9 cellular contexts compared by ENCODE assay signal in the genomic region with DNA sequence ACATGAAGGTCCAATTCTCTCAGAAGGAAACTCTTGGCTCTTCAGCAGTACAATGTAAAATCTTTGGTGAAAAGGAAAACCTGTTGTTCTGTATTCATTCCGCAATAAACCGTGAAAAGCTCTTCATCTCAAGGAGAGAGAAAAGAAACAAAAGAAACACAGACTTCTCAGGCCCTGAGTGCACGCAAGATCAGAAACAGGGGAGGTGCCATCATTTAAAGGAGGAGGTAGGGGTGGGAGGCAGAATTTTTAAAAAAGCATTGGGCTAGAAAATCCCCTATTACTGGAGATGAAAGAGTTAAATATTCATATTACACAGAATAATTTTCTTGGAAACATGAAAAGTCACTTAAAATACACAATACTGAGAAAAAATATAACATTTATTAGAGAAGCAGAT. TPM values are rescaled to one million over a fixed set of nuclear protein-coding genes. Genes with fewer than 3 reads are reported as not detected.
A peak's percentile ranks its signal among the peaks of the same experiment; 100 is the strongest.
DNase-seq lines count a peak whose midpoint lies in the region; ATAC-seq and TF ChIP-seq lines count a peak whose summit lies in the region.
"Had no signal": no experiment of that assay in that cellular context is flagged by ENCODE, and none has a peak within 500 bp of the region (broad histone marks: within the 10 kb centered on the region; RNA-seq: fewer than 3 reads in every experiment).

No MANE protein-coding gene starts in this region.

- no peaks in the 10 kb centered on the region for H3K9me3 ChIP-seq in vagina
- H3K9me3 ChIP-seq: HAP-1 had no signal

- peak overlapping the region; percentile 89 for H3K4me3 Mint-ChIP-seq in activated naive CD4-positive, alpha-beta T cell treated with anti-CD3 and anti-CD28 coated beads, Interleukin-2, amount 50 U/mL, for 24 hours
- peak overlapping the region; percentile 91 for H3K4me3 Mint-ChIP-seq in activated naive CD8-positive, alpha-beta T cell treated with anti-CD3 and anti-CD28 coated beads, Interleukin-2, amount 10 ng/mL, durations not matched to agents 7 days and 5 days
- H3K4me3 Mint-ChIP-seq in natural killer cell: peak overlapping the region; percentile 86

- H3K4me1 ChIP-seq in vagina: peaks cover 10% of the 10 kb centered on the region
- H3K4me1 ChIP-seq: HAP-1 had no signal

- peaks cover 93% of the 10 kb centered on the region for H3K4me1 Mint-ChIP-seq in activated naive CD4-positive, alpha-beta T cell treated with anti-CD3 and anti-CD28 coated beads, Interleukin-2, amount 50 U/mL, for 24 hours
- H3K4me1 Mint-ChIP-seq in activated naive CD8-positive, alpha-beta T cell treated with anti-CD3 and anti-CD28 coated beads, Interleukin-2, amount 10 ng/mL, durations not matched to agents 7 days and 5 days: peaks cover 84% of the 10 kb centered on the region
- peaks cover 72 to 87% of the 10 kb centered on the region in 2 donors for H3K4me1 Mint-ChIP-seq in natural killer cell

- peaks cover 0 to 15% of the 10 kb centered on the region in 2 donors for H3K36me3 ChIP-seq in vagina

- H3K27me3 Mint-ChIP-seq in activated naive CD4-positive, alpha-beta T cell treated with anti-CD3 and anti-CD28 coated beads, Interleukin-2, amount 50 U/mL, for 24 hours: no peaks in the 10 kb centered on the region
- H3K27me3 Mint-ChIP-seq in activated naive CD8-positive, alpha-beta T cell treated with anti-CD3 and anti-CD28 coated beads, Interleukin-2, amount 10 ng/mL, durations not matched to agents 7 days and 5 days: no peaks in the 10 kb centered on the region
- H3K27me3 Mint-ChIP-seq in natural killer cell (ENCODE audit: low read depth in 2 of 2): no peaks in the 10 kb centered on the region

- no peaks in the 10 kb centered on the region for H3K9me3 Mint-ChIP-seq in activated naive CD4-positive, alpha-beta T cell treated with anti-CD3 and anti-CD28 coated beads, Interleukin-2, amount 50 U/mL, for 24 hours
- H3K9me3 Mint-ChIP-seq in activated naive CD8-positive, alpha-beta T cell treated with anti-CD3 and anti-CD28 coated beads, Interleukin-2, amount 10 ng/mL, durations not matched to agents 7 days and 5 days: no peaks in the 10 kb centered on the region
- H3K9me3 Mint-ChIP-seq in natural killer cell: no peaks in the 10 kb centered on the region

- H3K4me3 ChIP-seq in vagina: no peak overlapping the region
- H3K4me3 ChIP-seq: HAP-1 had no signal

- TF ChIP-seq CTCF in natural killer cell (IDR thresholded peaks at IDR 0.05) (no peak), vagina (IDR thresholded peaks at IDR 0.05) (no peak)

- no peaks in the 10 kb centered on the region for H3K27me3 ChIP-seq in vagina

- no peak for TF ChIP-seq POLR2A in vagina (IDR thresholded peaks at IDR 0.05)

- peak overlapping the region; percentile 99 for H3K27ac Mint-ChIP-seq in activated naive CD4-positive, alpha-beta T cell treated with anti-CD3 and anti-CD28 coated beads, Interleukin-2, amount 50 U/mL, for 24 hours
- peak overlapping the region; percentile 97 for H3K27ac Mint-ChIP-seq in activated naive CD8-positive, alpha-beta T cell treated with anti-CD3 and anti-CD28 coated beads, Interleukin-2, amount 10 ng/mL, durations not matched to agents 7 days and 5 days
- peak overlapping the region; percentile 98 to 99 for H3K27ac Mint-ChIP-seq in natural killer cell

- ATAC-seq in activated naive CD8-positive, alpha-beta T cell treated with anti-CD3 and anti-CD28 coated beads, Interleukin-2, amount 10 ng/mL, durations not matched to agents 7 days and 5 days (ENCODE audit: low read depth): no peak
- ATAC-seq in natural killer cell (no peak), HG03196 (IDR thresholded peaks at IDR 0.05; ENCODE audit: unreplicated experiment) (no peak)

- H3K27ac ChIP-seq in vagina: peak overlapping the region; percentile 41

- intact Hi-C loops in natural killer cell (cut with micrococcal nuclease): no loop called here
- intact Hi-C loops in vagina (cut with DNase I): no loop called here

- H3K36me3 Mint-ChIP-seq in activated naive CD4-positive, alpha-beta T cell treated with anti-CD3 and anti-CD28 coated beads, Interleukin-2, amount 50 U/mL, for 24 hours: peaks cover 28% of the 10 kb centered on the region
- peaks cover 49% of the 10 kb centered on the region for H3K36me3 Mint-ChIP-seq in activated naive CD8-positive, alpha-beta T cell treated with anti-CD3 and anti-CD28 coated beads, Interleukin-2, amount 10 ng/mL, durations not matched to agents 7 days and 5 days
- peaks cover 7% of the 10 kb centered on the region for H3K36me3 Mint-ChIP-seq in natural killer cell

- POLR2A ChIA-PET in activated naive CD8-positive, alpha-beta T cell treated with anti-CD3 and anti-CD28 coated beads, Interleukin-2, amount 10 ng/mL, durations not matched to agents 7 days and 5 days (lab: Charles Lee): interaction anchor here (1.0 to 10.9 kb wide), 9 partner anchors 15 to 207 kb away, joined by 3 to 195 read pairs (median 4); partner anchors contain the start of genes C9orf78, FNBP1 and USP20

- DNase-seq in activated naive CD4-positive, alpha-beta T cell treated with anti-CD3 and anti-CD28 coated beads, Interleukin-2, amount 50 U/mL, for 16 hours: no peak
- no peak for DNase-seq in activated naive CD8-positive, alpha-beta T cell treated with anti-CD3 and anti-CD28 coated beads, Interleukin-2, amount 10 ng/mL, durations not matched to agents 7 days and 5 days
- DNase-seq in natural killer cell (no peak), vagina (ENCODE audit: extremely low spot score in 2 of 2) (no peak), NCI-H524 (lab: John Stamatoyannopoulos, UW) (no peak), NCI-H2081 treated with DMSO at 0.1 percent for 48 hours (lab: John Stamatoyannopoulos, UW) (no peak)

RNA-seq across cellular contexts. Expression of gene USP20, which starts 56.3 kb away (rescaled TPM):
- 100 to 1,000 TPM; 107 to 111 TPM for total RNA-seq in activated naive CD8-positive, alpha-beta T cell treated with anti-CD3 and anti-CD28 coated beads, Interleukin-2, amount 10 ng/mL, durations not matched to agents 7 days and 5 days
- total RNA-seq in natural killer cell: 10 to 100 TPM; 66.8 to 86.1 (median 80.3) TPM
- 29.5 TPM for total RNA-seq in vagina

RNA-seq across cellular contexts. Expression of gene C9orf78, which starts 56.4 kb away (rescaled TPM):
- 10 to 100 TPM; 71.4 to 73.4 TPM for total RNA-seq in activated naive CD8-positive, alpha-beta T cell treated with anti-CD3 and anti-CD28 coated beads, Interleukin-2, amount 10 ng/mL, durations not matched to agents 7 days and 5 days
- 10 to 100 TPM; 93.7 to 97.9 (median 97.6) TPM for total RNA-seq in natural killer cell
- 36.6 TPM for total RNA-seq in vagina
